In the genomic region with DNA sequence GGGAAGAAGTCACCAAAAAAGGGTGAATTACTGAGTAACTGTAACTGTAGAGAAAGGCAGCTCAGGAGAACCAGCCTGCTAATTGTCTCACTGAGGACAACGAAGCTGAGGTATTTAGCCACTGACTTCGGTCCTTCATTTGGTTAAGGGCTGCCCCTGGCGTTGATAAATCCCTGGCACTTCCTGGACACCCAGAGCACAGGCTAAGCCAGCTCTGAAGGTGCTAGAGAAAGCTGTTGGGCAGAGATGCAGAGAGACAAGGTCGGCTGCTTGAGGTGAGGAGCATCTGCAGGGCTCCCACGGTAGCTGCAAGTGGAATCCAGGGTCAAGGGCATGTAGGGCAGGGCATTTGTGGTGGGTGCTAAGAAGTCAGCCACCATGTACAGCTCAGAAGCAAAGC, we compare ENCODE assay signal across 29 cellular contexts. TPM values are rescaled to one million over a fixed set of nuclear protein-coding genes. Genes with fewer than 3 reads are reported as not detected.
DNase-seq lines count a peak whose midpoint lies in the region; ATAC-seq, FAIRE-seq and TF ChIP-seq lines count a peak whose summit lies in the region.
"Had no signal": no experiment of that assay in that cellular context is flagged by ENCODE, and none has a peak within 500 bp of the region (broad histone marks: within the 10 kb centered on the region; RNA-seq: fewer than 3 reads in every experiment).

No MANE protein-coding gene starts in this region.

- TF ChIP-seq CTCF in OCI-LY1 (IDR thresholded peaks at IDR 0.05; ENCODE audit: low read length) (no peak), bronchial epithelial cell (IDR thresholded peaks at IDR 0.05; ENCODE audit: insufficient read depth, low read length, severe bottlenecking) (no peak), pancreas (IDR thresholded peaks at IDR 0.05) (no peak), psoas muscle (IDR thresholded peaks at IDR 0.05) (no peak)

- DNase-seq in GM19239 (ENCODE audit: insufficient read length, low spot score) (no peak), bronchial epithelial cell (ENCODE audit: low read depth) (no peak), pancreas (no peak), psoas muscle (no peak)
- DNase-seq: CD8-positive, alpha-beta memory T cell; DMS 273 treated with DMSO at 0.1 percent for 48 hours; DMS79; EL; GDM1; GOT3; Karpas-422; NCI-H1092 treated with DMSO at 0.1 percent for 48 hours; NCI-H1436 treated with DMSO at 0.1 percent for 48 hours; NCI-H187 treated with DMSO at 0.1 percent for 48 hours; NCI-H2171 treated with DMSO at 0.1 percent for 48 hours; NCI-H345; NCI-H524 treated with DMSO at 0.1 percent for 48 hours; NCI-H774; PC-9 had no signal

- H3K36me3 ChIP-seq in OCI-LY1 (ENCODE audit: insufficient read depth, low read length) (no peaks in the 10 kb centered on the region), bronchial epithelial cell (ENCODE audit: control insufficient read depth, insufficient read depth, low read length) (no peaks in the 10 kb centered on the region), pancreas (no peaks in the 10 kb centered on the region), psoas muscle (ENCODE audit: insufficient read depth in 1 of 2, low read depth in 1 of 2) (no peaks in the 10 kb centered on the region)
- H3K36me3 ChIP-seq: SJSA1 had no signal

- FAIRE-seq in GM19239 (lab: Jason Lieb, UNC) (peak; percentile 55), bronchial epithelial cell (lab: Jason Lieb, UNC) (peak; percentile 80), pancreas (lab: Jason Lieb, UNC) (no peak)
- FAIRE-seq: GM12878 had no signal

- ATAC-seq in pancreas (peak; percentile 24 to 59 (median 38)), GM18517 (IDR thresholded peaks at IDR 0.05; ENCODE audit: unreplicated experiment) (no peak), psoas muscle (no peak), GM18861 (IDR thresholded peaks at IDR 0.05; ENCODE audit: unreplicated experiment) (no peak)
- ATAC-seq: A549, GM12878, HCT116, Right ventricle myocardium inferior had no signal

- H3K4me3 ChIP-seq in OCI-LY1 (ENCODE audit: low read depth, low read length, poor library complexity, severe bottlenecking) (no peak overlapping the region), bronchial epithelial cell (ENCODE audit: low read depth, low read length) (no peak overlapping the region), pancreas (no peak overlapping the region), psoas muscle (no peak overlapping the region)
- H3K4me3 ChIP-seq: A549, GM12878, PC-9, SJSA1 had no signal

- H3K9ac ChIP-seq in OCI-LY1 (ENCODE audit: low read length) = no peak overlapping the region

- peaks cover 10% of the 10 kb centered on the region for H3K4me1 ChIP-seq in OCI-LY1 (ENCODE audit: insufficient read depth, low read length, severe bottlenecking)
- no peaks in the 10 kb centered on the region for H3K4me1 ChIP-seq in pancreas
- H3K4me1 ChIP-seq in psoas muscle = no peaks in the 10 kb centered on the region
- H3K4me1 ChIP-seq: A549 had no signal

- H3K9me3 ChIP-seq in OCI-LY1 (ENCODE audit: low read length) (no peaks in the 10 kb centered on the region), pancreas (no peaks in the 10 kb centered on the region), psoas muscle (no peaks in the 10 kb centered on the region)
- H3K9me3 ChIP-seq: A549, SJSA1 had no signal

- no peaks in the 10 kb centered on the region for H3F3A ChIP-seq in OCI-LY1 (ENCODE audit: insufficient read depth, low read length)

- H4K20me1 ChIP-seq in OCI-LY1 (ENCODE audit: insufficient read depth, low read length) = no peaks in the 10 kb centered on the region

- WGBS in pancreas, 2 donors = 18 to 35% methylated on average over 5 of the region's 5 CpGs
- 68 to 89% (median 70%) methylated on average over 5 of the region's 5 CpGs for WGBS in psoas muscle, 3 donors

- no peaks in the 10 kb centered on the region for H3K79me2 ChIP-seq in OCI-LY1 (ENCODE audit: insufficient read depth, low read length)

- no peak overlapping the region for H2AFZ ChIP-seq in OCI-LY1 (ENCODE audit: low read length)
- H2AFZ ChIP-seq: PC-9 had no signal

- intact Hi-C loops in pancreas (cut with DNase I) = no loop called here
- intact Hi-C loops in psoas muscle (cut with DNase I) = no loop called here

- H3K27ac ChIP-seq in OCI-LY1 (ENCODE audit: low read depth, low read length, poor library complexity, severe bottlenecking) (peak overlapping the region; percentile 36), pancreas (no peak overlapping the region), psoas muscle (no peak overlapping the region)
- H3K27ac ChIP-seq: A549, C4-2B, HL-60, PC-9, SJSA1 had no signal

- no peaks in the 10 kb centered on the region for H3K27me3 ChIP-seq in OCI-LY1 (ENCODE audit: insufficient read depth, low read length)
- no peaks in the 10 kb centered on the region for H3K27me3 ChIP-seq in bronchial epithelial cell (ENCODE audit: control insufficient read depth, insufficient read depth, low read length)
- peaks cover 0 to 9% (median 0%) of the 10 kb centered on the region in 4 donors for H3K27me3 ChIP-seq in pancreas
- H3K27me3 ChIP-seq in psoas muscle (ENCODE audit: insufficient read depth in 3 of 3, low read length in 2 of 3) = peaks cover 0 to 4% (median 0%) of the 10 kb centered on the region in 3 donors
- H3K27me3 ChIP-seq: SJSA1 had no signal

- no peaks in the 10 kb centered on the region for H3K9me2 ChIP-seq in OCI-LY1 (ENCODE audit: low read depth, low read length)

- H3K4me2 ChIP-seq in OCI-LY1 (ENCODE audit: low read length) = no peak overlapping the region
- H3K4me2 ChIP-seq: A549, PC-9 had no signal

RNA-seq across cellular contexts. Expression of a gene that starts 33.4 kb away (rescaled TPM):
- total RNA-seq in bronchial epithelial cell = 12.8 and 16.3 TPM in 2 replicates
- total RNA-seq in pancreas = 10 to 100 TPM in 2 of 6 donors, 1 to 10 TPM in 4; 4.8 to 17.5 (median 6.8) TPM
- 1 to 10 TPM; 4.0 to 8.3 TPM for polyA plus RNA-seq in pancreas
- 100 to 1,000 TPM in 2 of 4 donors, 10 to 100 TPM in 2; 80.4 to 162 (median 120) TPM for total RNA-seq in psoas muscle
- 100 to 1,000 TPM in 2 of 3 donors, 10 to 100 TPM in 1; 80.0 to 133 (median 116) TPM for polyA plus RNA-seq in psoas muscle

Comparison
In these comparisons a context has a peak if more than half of its experiments do, and no peak if none do; other contexts are left out.
1. ATAC-seq: peak in pancreas (4 of 4); none in GM18517 (single experiment), psoas muscle (0 of 4) and GM18861 (single experiment).